ENCODE assay signal across 11 cellular contexts in the genomic region with DNA sequence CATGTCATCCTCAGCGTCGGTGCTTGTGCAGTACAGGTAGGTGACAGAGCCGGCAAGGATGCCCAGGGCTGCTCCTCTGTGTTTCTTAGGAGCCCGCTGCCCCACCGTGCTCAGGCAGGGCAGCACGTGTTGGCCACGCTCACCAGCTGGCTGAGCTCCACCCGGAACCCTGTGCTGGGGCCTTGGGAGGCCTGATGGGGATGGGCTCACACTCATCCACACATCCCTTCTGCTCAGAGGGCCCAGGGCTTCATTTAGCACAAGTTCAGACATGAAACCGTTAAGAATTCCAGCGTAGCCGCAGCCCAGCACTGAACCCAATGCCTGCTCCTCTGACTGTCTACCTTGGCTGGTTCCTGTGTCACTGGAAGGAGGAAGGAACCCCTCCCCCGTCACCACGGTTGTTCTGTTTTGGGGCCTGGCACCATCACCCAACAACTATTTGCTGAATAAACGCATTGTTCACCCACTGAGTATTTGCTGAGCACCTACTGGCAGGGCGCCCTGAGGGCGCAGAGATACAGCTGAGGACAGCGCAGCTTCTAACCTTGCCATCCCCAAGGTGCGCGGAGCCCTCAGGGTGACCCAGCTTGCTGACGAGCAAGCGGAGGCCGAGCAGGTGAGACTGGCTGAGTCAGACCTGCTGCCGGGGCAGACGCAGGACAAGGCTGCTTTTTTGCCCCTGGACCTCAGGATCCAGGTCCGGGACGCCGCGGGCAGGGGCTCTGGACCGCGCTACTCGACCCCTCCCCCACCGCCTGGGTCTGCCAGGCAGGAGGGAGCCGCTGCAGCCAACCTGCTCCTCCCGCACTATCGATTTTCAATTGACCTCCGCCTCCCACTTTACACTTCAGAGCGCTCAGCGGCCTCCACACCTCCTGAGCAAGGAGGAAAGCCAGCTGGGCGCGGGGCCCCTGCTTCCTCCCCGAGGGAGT. TPM values are rescaled to one million over a fixed set of nuclear protein-coding genes. Genes with fewer than 3 reads are reported as not detected.
A peak's percentile ranks its signal among the peaks of the same experiment; 100 is the strongest.
DNase-seq lines count a peak whose midpoint lies in the region; ATAC-seq and TF ChIP-seq lines count a peak whose summit lies in the region.
"Had no signal": no experiment of that assay in that cellular context is flagged by ENCODE, and none has a peak within 500 bp of the region (broad histone marks: within the 10 kb centered on the region; RNA-seq: fewer than 3 reads in every experiment).

No MANE protein-coding gene starts in this region.

- H3K27me3 Mint-ChIP-seq in neural crest cell (ENCODE audit: low read depth): peaks cover 39% of the 10 kb centered on the region

- H3K4me3 ChIP-seq in epithelial cell of esophagus (ENCODE audit: low read length): no peak overlapping the region

- no peaks in the 10 kb centered on the region for H3K36me3 Mint-ChIP-seq in neural crest cell (ENCODE audit: low read depth)

- H3K27ac Mint-ChIP-seq in neural crest cell (ENCODE audit: unreplicated experiment): no peak overlapping the region
- H3K27ac Mint-ChIP-seq: CD8-positive, alpha-beta memory T cell; T-helper 1 cell treated with Interleukin-12 subunit alpha and Interleukin-12 subunit beta and Interleukin-4 antibody, amounts not matched to agents 30 μg/mL and 1 μg/mL, for 36 hours had no signal

- peaks cover 13% of the 10 kb centered on the region for H3K4me1 Mint-ChIP-seq in neural crest cell
- H3K4me1 Mint-ChIP-seq: CD8-positive, alpha-beta memory T cell had no signal

- peak overlapping the region; percentile 70 for H3K4me3 Mint-ChIP-seq in neural crest cell
- H3K4me3 Mint-ChIP-seq: CD8-positive, alpha-beta memory T cell; T-helper 1 cell treated with Interleukin-12 subunit alpha and Interleukin-12 subunit beta and Interleukin-4 antibody, amounts not matched to agents 30 μg/mL and 1 μg/mL, for 36 hours had no signal

- DNase-seq in EL (peak; percentile 13), NCI-H2029 treated with DMSO at 0.1 percent for 48 hours (lab: John Stamatoyannopoulos, UW) (peak; percentile 36), epithelial cell of esophagus (ENCODE audit: low read depth) (peak; percentile 95), neural crest cell (ENCODE audit: low read depth, low spot score) (no peak), AG08395 (ENCODE audit: low spot score) (no peak)
- DNase-seq: anterior cingulate cortex; CD8-positive, alpha-beta memory T cell had no signal

- ATAC-seq in HG02981 (IDR thresholded peaks at IDR 0.05; ENCODE audit: unreplicated experiment) (no peak), GM18520 (IDR thresholded peaks at IDR 0.05; ENCODE audit: unreplicated experiment) (no peak), GM18870 (IDR thresholded peaks at IDR 0.05; ENCODE audit: unreplicated experiment) (no peak)

- TF ChIP-seq CTCF in epithelial cell of esophagus (IDR thresholded peaks at IDR 0.05; ENCODE audit: insufficient read depth, low read depth, low read length, missing control alignments) (no peak), neural crest cell (conservative IDR thresholded peaks at IDR 0.05) (no peak)

- H3K9me3 Mint-ChIP-seq in neural crest cell: peaks cover 4% of the 10 kb centered on the region
- H3K9me3 Mint-ChIP-seq: T-helper 1 cell treated with Interleukin-12 subunit alpha and Interleukin-12 subunit beta and Interleukin-4 antibody, amounts not matched to agents 30 μg/mL and 1 μg/mL, for 36 hours had no signal

RNA-seq across cellular contexts. Expression of a gene that starts 50.6 kb away (rescaled TPM):
- 1.6 and 2.5 TPM in 2 replicates for total RNA-seq in neural crest cell

Comparison
In these comparisons a context has a peak if more than half of its experiments do, and no peak if none do; other contexts are left out.
1. DNase-seq: peak in EL (single experiment), NCI-H2029 treated with DMSO at 0.1 percent for 48 hours (single experiment) and epithelial cell of esophagus (single experiment); none in neural crest cell (single experiment) and AG08395 (single experiment).